23 cellular contexts compared by ENCODE assay signal in the genomic region with DNA sequence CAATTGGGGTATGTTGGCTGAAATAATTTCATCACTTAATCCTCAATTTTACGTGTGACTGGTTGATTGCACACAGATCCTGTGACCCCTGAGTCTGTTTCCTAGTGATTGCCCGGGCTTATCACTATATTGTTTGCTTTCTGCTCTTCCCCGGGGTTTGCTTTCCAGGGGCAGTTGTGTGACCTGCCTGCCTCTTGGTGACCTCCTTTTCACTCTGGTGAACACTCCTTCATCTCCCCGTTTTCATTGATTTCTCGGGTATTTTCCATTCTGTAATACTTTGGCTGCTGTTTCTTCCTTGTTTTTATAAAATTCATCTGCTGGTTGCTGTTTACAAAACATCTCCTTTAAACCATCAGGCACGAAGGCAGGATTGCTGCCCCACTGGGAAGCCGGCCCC. TPM values are rescaled to one million over a fixed set of nuclear protein-coding genes. Genes with fewer than 3 reads are reported as not detected.
DNase-seq lines count a peak whose midpoint lies in the region; ATAC-seq, FAIRE-seq and TF ChIP-seq lines count a peak whose summit lies in the region.
"Had no signal": no experiment of that assay in that cellular context is flagged by ENCODE, and none has a peak within 500 bp of the region (broad histone marks: within the 10 kb centered on the region; RNA-seq: fewer than 3 reads in every experiment).

No MANE protein-coding gene starts in this region.

- TF ChIP-seq EP300 in gastroesophageal sphincter (IDR thresholded peaks at IDR 0.05) = no peak

- H3K36me3 ChIP-seq in gastroesophageal sphincter (peaks cover 0 to 9% of the 10 kb centered on the region in 2 donors), pancreas (no peaks in the 10 kb centered on the region)

- no peak for FAIRE-seq in pancreas (lab: Jason Lieb, UNC)
- FAIRE-seq: G401.6, H54 had no signal

- ATAC-seq in activated CD8-positive, alpha-beta memory T cell treated with anti-CD3 and anti-CD28 coated beads, Interleukin-2, amount 10 ng/mL, durations not matched to agents 7 days and 5 days = no peak
- peak; percentile 37 for ATAC-seq in gastroesophageal sphincter
- ATAC-seq in pancreas = peak in 3 of 4 donors; percentile 39 to 64 (median 53)
- no peak for ATAC-seq in HG02840 (IDR thresholded peaks at IDR 0.05; ENCODE audit: low FRiP score, unreplicated experiment)
- no peak for ATAC-seq in GM19463 (IDR thresholded peaks at IDR 0.05; ENCODE audit: unreplicated experiment)
- ATAC-seq: PC-3 had no signal

- no peak overlapping the region for H3K4me3 ChIP-seq in gastroesophageal sphincter
- no peak overlapping the region for H3K4me3 ChIP-seq in pancreas

- intact Hi-C loops in pancreas (cut with DNase I) = no loop called here

- H3K36me3 Mint-ChIP-seq in activated CD8-positive, alpha-beta memory T cell treated with anti-CD3 and anti-CD28 coated beads, Interleukin-2, amount 10 ng/mL, durations not matched to agents 7 days and 5 days = no peaks in the 10 kb centered on the region

- H3K27ac ChIP-seq in gastroesophageal sphincter (peak overlapping the region in 1 of 4 donors; percentile 38), pancreas (peak overlapping the region in 2 of 4 donors; percentile 6 to 33)
- H3K27ac ChIP-seq: HL-60 had no signal

- H3K27me3 Mint-ChIP-seq in activated CD8-positive, alpha-beta memory T cell treated with anti-CD3 and anti-CD28 coated beads, Interleukin-2, amount 10 ng/mL, durations not matched to agents 7 days and 5 days = peaks cover 3% of the 10 kb centered on the region

- CTCF ChIA-PET in activated CD8-positive, alpha-beta memory T cell treated with anti-CD3 and anti-CD28 coated beads, Interleukin-2, amount 10 ng/mL, durations not matched to agents 7 days and 5 days (lab: Charles Lee) = no interaction called here

- H3K4me1 Mint-ChIP-seq in activated CD8-positive, alpha-beta memory T cell treated with anti-CD3 and anti-CD28 coated beads, Interleukin-2, amount 10 ng/mL, durations not matched to agents 7 days and 5 days = no peaks in the 10 kb centered on the region
- H3K4me1 Mint-ChIP-seq: B cell had no signal

- H3K27me3 ChIP-seq in gastroesophageal sphincter (no peaks in the 10 kb centered on the region), pancreas (no peaks in the 10 kb centered on the region)

- H3K4me3 Mint-ChIP-seq in activated CD8-positive, alpha-beta memory T cell treated with anti-CD3 and anti-CD28 coated beads, Interleukin-2, amount 10 ng/mL, durations not matched to agents 7 days and 5 days = no peak overlapping the region
- H3K4me3 Mint-ChIP-seq: B cell, HFFc6 had no signal

- DNase-seq in activated CD8-positive, alpha-beta memory T cell treated with anti-CD3 and anti-CD28 coated beads, Interleukin-2, amount 50 U/mL, for 48 hours = peak; percentile 8
- DNase-seq in activated CD8-positive, alpha-beta memory T cell treated with anti-CD3 and anti-CD28 coated beads, Interleukin-2, amount 10 ng/mL, durations not matched to agents 7 days and 5 days = no peak
- DNase-seq in pancreas (no peak), NCI-H524 treated with DMSO at 0.1 percent for 48 hours (lab: John Stamatoyannopoulos, UW) (no peak), NCI-H2171 treated with DMSO at 0.1 percent for 48 hours (lab: John Stamatoyannopoulos, UW) (no peak)
- DNase-seq: 8988T, Caco-2, HFFc6, IMR-90, NCI-H1417 treated with DMSO at 0.1 percent for 48 hours, NCI-H2029, NCI-H82, PC-3, RPMI8226, SHP77 treated with DMSO at 0.1 percent for 48 hours had no signal

- H3K4me1 ChIP-seq in gastroesophageal sphincter = peaks cover 0 to 38% (median 0%) of the 10 kb centered on the region in 3 donors
- H3K4me1 ChIP-seq in pancreas = no peaks in the 10 kb centered on the region
- H3K4me1 ChIP-seq: Caco-2 had no signal

- no peak for TF ChIP-seq CTCF in gastroesophageal sphincter (IDR thresholded peaks at IDR 0.05)
- no peak for TF ChIP-seq CTCF in pancreas (IDR thresholded peaks at IDR 0.05)

- WGBS in gastroesophageal sphincter (ENCODE audit: low coverage in 1 of 2), 2 donors = 40 to 49% methylated on average over 5 to 7 of the region's 7 CpGs
- WGBS in pancreas, 2 donors = 13 to 16% methylated on average over 7 of the region's 7 CpGs

- no peak for TF ChIP-seq POLR2A in gastroesophageal sphincter (IDR thresholded peaks at IDR 0.05)

- H3K9me3 Mint-ChIP-seq in activated CD8-positive, alpha-beta memory T cell treated with anti-CD3 and anti-CD28 coated beads, Interleukin-2, amount 10 ng/mL, durations not matched to agents 7 days and 5 days (ENCODE audit: low read depth) = no peaks in the 10 kb centered on the region

- no peak overlapping the region for H3K27ac Mint-ChIP-seq in activated CD8-positive, alpha-beta memory T cell treated with anti-CD3 and anti-CD28 coated beads, Interleukin-2, amount 10 ng/mL, durations not matched to agents 7 days and 5 days
- H3K27ac Mint-ChIP-seq: B cell, HFFc6 had no signal

- H3K9me3 ChIP-seq in gastroesophageal sphincter = peaks cover 0 to 9% (median 0%) of the 10 kb centered on the region in 3 donors
- no peaks in the 10 kb centered on the region for H3K9me3 ChIP-seq in pancreas
- H3K9me3 ChIP-seq: Caco-2 had no signal

RNA-seq across cellular contexts. Expression of gene NTN1, which starts 36.0 kb away (rescaled TPM):
- under 1 TPM in 1 of 2 experiments, not detected in 1; 0.28 TPM for total RNA-seq in activated CD8-positive, alpha-beta memory T cell treated with anti-CD3 and anti-CD28 coated beads, Interleukin-2, amount 10 ng/mL, durations not matched to agents 7 days and 5 days
- total RNA-seq in gastroesophageal sphincter = 100 to 1,000 TPM in 2 of 4 donors, 10 to 100 TPM in 2; 74.3 to 211 (median 107) TPM
- total RNA-seq in pancreas = 1 to 10 TPM; 1.8 to 4.3 (median 2.8) TPM
- polyA plus RNA-seq in pancreas = 1 to 10 TPM; 2.2 to 2.3 TPM
- total RNA-seq: HFFc6, HT1080 had no signal

Comparison
In these comparisons a context has a peak if more than half of its experiments do, and no peak if none do; other contexts are left out.
1. ATAC-seq: peak in gastroesophageal sphincter (single experiment) and pancreas (3 of 4); none in activated CD8-positive, alpha-beta memory T cell treated with anti-CD3 and anti-CD28 coated beads, Interleukin-2, amount 10 ng/mL, durations not matched to agents 7 days and 5 days (single experiment), HG02840 (single experiment) and GM19463 (single experiment).
2. RNA of gene NTN1, which starts 36.0 kb away (total RNA-seq): 74.3 to 211 TPM in gastroesophageal sphincter; 1.8 to 4.3 TPM in pancreas and 0.28 TPM in activated CD8-positive, alpha-beta memory T cell treated with anti-CD3 and anti-CD28 coated beads, Interleukin-2, amount 10 ng/mL, durations not matched to agents 7 days and 5 days; every median in the first group is over 10 times any median in the second.